In genomic region chr6:152942319-152942869, GRCh38 we compare ENCODE assay signal across 8 cellular contexts.
"Had no signal": no experiment of that assay in that cellular context is flagged by ENCODE, and none has a peak within 500 bp of the region (broad histone marks: within the 10 kb centered on the region; RNA-seq: fewer than 3 reads in every experiment).

No MANE protein-coding gene starts in this region.

- H3K4me1 ChIP-seq: HAP-1 had no signal

- ATAC-seq: HCT116, HepG2 had no signal

- H3K4me3 ChIP-seq: GM23248, HAP-1 had no signal

- H2AFZ ChIP-seq: GM23248 had no signal

- H3K9ac ChIP-seq: GM23248 had no signal

- H3K27ac ChIP-seq: GM23248, HL-60 had no signal

- DNase-seq: GM23248, GOT3, H7, KBM-7 had no signal

- H3K36me3 ChIP-seq: HAP-1 had no signal

- FAIRE-seq: HepG2 had no signal

- H3K9me3 ChIP-seq: HAP-1 had no signal
